16 cellular contexts compared by ENCODE assay signal in the genomic region with DNA sequence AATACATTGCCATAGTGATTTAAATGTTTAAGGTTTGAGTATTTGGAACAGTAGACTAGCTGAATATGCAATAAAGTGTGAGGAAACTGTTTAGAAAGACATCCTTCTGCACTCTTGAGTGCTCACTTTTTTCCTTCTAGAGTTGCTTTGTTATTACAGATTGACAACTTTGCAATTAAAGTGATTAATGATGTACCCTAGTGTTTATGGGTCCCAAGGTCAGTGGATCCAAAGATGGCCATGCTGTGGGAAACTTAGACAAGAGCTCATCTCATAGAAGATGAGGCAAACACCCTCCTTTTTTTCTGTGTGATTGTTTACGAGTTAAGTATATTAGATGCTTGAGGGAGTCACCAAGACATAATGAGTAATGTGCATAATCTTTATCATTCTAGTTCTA.
"Had no signal": no experiment of that assay in that cellular context is flagged by ENCODE, and none has a peak within 500 bp of the region (broad histone marks: within the 10 kb centered on the region; RNA-seq: fewer than 3 reads in every experiment).

No MANE protein-coding gene starts in this region.

- H3K4me1 ChIP-seq: pancreas had no signal

- ATAC-seq: pancreas had no signal

- H3K9me3 ChIP-seq: esophagus muscularis mucosa, heart left ventricle, left ventricle myocardium inferior, pancreas, uterus had no signal

- H3K27ac ChIP-seq: esophagus muscularis mucosa, left ventricle myocardium inferior, pancreas, skin epidermis, uterus had no signal

- H3K36me3 ChIP-seq: uterus had no signal

- H3K9me3 Mint-ChIP-seq: activated naive CD4-positive, alpha-beta T cell treated with anti-CD3 and anti-CD28 coated beads, Interleukin-2, amount 10 ng/mL, durations not matched to agents 7 days and 5 days; activated T-helper 2 cell treated with anti-CD3 and anti-CD28 coated beads, Interferon-gamma antibody, Interleukin-2, Interleukin-4, amounts not matched to agents 10 μg/mL and 5 μg/mL and 100 μg/mL, durations not matched to agents 14 hours and 24 hours and 36 hours; brain; memory B cell; T-helper 1 cell treated with Interleukin-12 subunit alpha and Interleukin-12 subunit beta and Interleukin-4 antibody, amounts not matched to agents 30 μg/mL and 1 μg/mL, for 36 hours had no signal

- H3K27ac Mint-ChIP-seq: activated naive CD4-positive, alpha-beta T cell treated with anti-CD3 and anti-CD28 coated beads, Interleukin-2, amount 10 ng/mL, durations not matched to agents 7 days and 5 days; activated T-helper 2 cell treated with anti-CD3 and anti-CD28 coated beads, Interferon-gamma antibody, Interleukin-2, Interleukin-4, amounts not matched to agents 10 μg/mL and 5 μg/mL and 100 μg/mL, durations not matched to agents 14 hours and 24 hours and 36 hours; memory B cell; T-helper 1 cell treated with Interleukin-12 subunit alpha and Interleukin-12 subunit beta and Interleukin-4 antibody, amounts not matched to agents 30 μg/mL and 1 μg/mL, for 36 hours had no signal

- DNase-seq: activated CD4-positive, alpha-beta T cell treated with anti-CD3 and anti-CD28 coated beads, Interleukin-2, amount 50 U/mL, for 1 hour; activated CD4-positive, CD25-positive, alpha-beta regulatory T cell; activated naive CD4-positive, alpha-beta T cell treated with anti-CD3 and anti-CD28 coated beads, Interleukin-2, amount 10 ng/mL, durations not matched to agents 7 days and 5 days; activated T-cell treated with anti-CD3 and anti-CD28 coated beads for 4 hours; amniotic stem cell; dermis blood vessel endothelial cell; heart left ventricle; left ventricle myocardium inferior; pancreas; uterus had no signal

- H3K4me3 Mint-ChIP-seq: activated naive CD4-positive, alpha-beta T cell treated with anti-CD3 and anti-CD28 coated beads, Interleukin-2, amount 10 ng/mL, durations not matched to agents 7 days and 5 days; brain; memory B cell; T-helper 1 cell treated with Interleukin-12 subunit alpha and Interleukin-12 subunit beta and Interleukin-4 antibody, amounts not matched to agents 30 μg/mL and 1 μg/mL, for 36 hours had no signal

- H3K27me3 Mint-ChIP-seq: activated naive CD4-positive, alpha-beta T cell treated with anti-CD3 and anti-CD28 coated beads, Interleukin-2, amount 10 ng/mL, durations not matched to agents 7 days and 5 days; brain; memory B cell had no signal

- H3K27me3 ChIP-seq: esophagus muscularis mucosa, heart left ventricle, pancreas, uterus had no signal

- H3K4me3 ChIP-seq: esophagus muscularis mucosa, heart left ventricle, left ventricle myocardium inferior, pancreas, skin epidermis, uterus had no signal

- H3K36me3 Mint-ChIP-seq: activated naive CD4-positive, alpha-beta T cell treated with anti-CD3 and anti-CD28 coated beads, Interleukin-2, amount 10 ng/mL, durations not matched to agents 7 days and 5 days; brain had no signal
